10 cellular contexts compared by ENCODE assay signal in the genomic region with DNA sequence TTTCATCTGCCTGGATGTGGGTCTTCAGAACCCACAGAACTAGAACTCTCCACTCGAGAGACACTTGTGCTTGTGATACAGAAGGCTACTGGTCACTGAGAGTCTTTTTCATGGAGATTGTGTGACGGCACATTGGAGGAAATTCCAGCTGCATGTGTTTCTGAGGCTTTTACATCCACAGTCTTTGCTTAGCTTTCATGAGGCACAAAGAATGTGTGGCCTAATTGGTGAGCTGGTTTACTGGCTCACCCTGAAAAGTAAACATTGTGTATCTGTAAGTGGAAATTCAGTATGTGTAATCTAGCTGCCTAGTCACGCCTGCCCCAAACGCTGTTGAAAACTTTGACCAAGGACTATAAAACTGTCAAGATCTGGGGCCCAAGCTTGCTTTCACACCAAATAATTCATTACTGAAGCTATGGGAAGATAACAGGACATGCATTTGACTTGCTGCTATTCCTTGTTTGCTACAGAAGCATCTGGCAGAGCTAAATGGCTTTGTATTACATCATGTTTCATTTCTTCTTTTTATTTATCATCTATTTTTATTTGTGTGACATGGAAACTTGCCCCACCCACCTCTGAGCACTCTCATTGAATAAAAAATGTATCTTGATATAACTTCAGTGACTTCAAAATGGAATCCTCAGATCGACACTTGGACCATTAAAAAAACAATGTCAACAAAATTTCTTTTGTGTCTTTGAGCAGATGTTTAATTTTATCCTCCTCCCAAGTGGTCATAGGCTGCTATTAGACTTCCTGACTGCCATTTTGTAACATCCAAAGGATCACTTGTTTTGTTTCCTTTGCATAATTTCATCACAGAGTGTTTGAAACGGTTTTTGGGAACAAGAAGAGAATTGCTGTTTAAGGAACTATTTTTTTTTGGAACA.
A peak's percentile ranks its signal among the peaks of the same experiment; 100 is the strongest.
DNase-seq lines count a peak whose midpoint lies in the region; ATAC-seq, FAIRE-seq and TF ChIP-seq lines count a peak whose summit lies in the region.
"Had no signal": no experiment of that assay in that cellular context is flagged by ENCODE, and none has a peak within 500 bp of the region (broad histone marks: within the 10 kb centered on the region; RNA-seq: fewer than 3 reads in every experiment).

No MANE protein-coding gene starts in this region.

- TF ChIP-seq POLR2A in IMR-90 (IDR thresholded peaks at IDR 0.05; ENCODE audit: low read depth, low read length) (peak; percentile 70), HepG2 (IDR thresholded peaks at IDR 0.05; ENCODE audit: insufficient read depth in 1 of 2, low read depth in 2 of 2, low read length in 2 of 2) (no peak)

- peak overlapping the region; percentile 45; the same call in 1 of the 2 replicates for H3K4me2 ChIP-seq in IMR-90 (ENCODE audit: low read depth, low read length)
- 0 out of 2 replicates have a peak overlapping the region, but pooled peaks have one; percentile 3 for H3K4me2 ChIP-seq in HepG2 (ENCODE audit: low read depth, low read length)
- no peak overlapping the region for H3K4me2 ChIP-seq in OCI-LY7 (ENCODE audit: low read length)

- peak overlapping the region; percentile 97 for H3K18ac ChIP-seq in IMR-90 (ENCODE audit: low read depth, low read length)

- WGBS in IMR-90 (ENCODE audit: extremely low coverage in 2 of 2, insufficient read length in 1 of 2), 2 experiments: 0% methylated on average over 1 of the region's 6 CpGs; no CpG with 5 or more reads in 1 of the 2 experiments
- 3% methylated on average over 6 of the region's 6 CpGs for WGBS in HepG2 (ENCODE audit: low lambda C conversion rate)

- H2BK120ac ChIP-seq in IMR-90 (ENCODE audit: low read depth, low read length): peak overlapping the region; percentile 93

- H3K9ac ChIP-seq in IMR-90 (ENCODE audit: low read depth, low read length) (peak overlapping the region; percentile 43; the same call in 1 of the 2 replicates), adipocyte (ENCODE audit: low read length) (no peak overlapping the region), HepG2 (ENCODE audit: insufficient read depth, low read depth, low read length) (no peak overlapping the region)

- H3K9me1 ChIP-seq in IMR-90 (ENCODE audit: insufficient read depth, low read length): peaks cover 6% of the 10 kb centered on the region

- H3K79me1 ChIP-seq in IMR-90 (ENCODE audit: low read depth in 1 of 2, low read length in 2 of 2): no peaks in the 10 kb centered on the region

- peak overlapping the region; percentile 71 for H3K27ac ChIP-seq in IMR-90 (ENCODE audit: insufficient read depth, low read length)
- H3K27ac ChIP-seq in HepG2 (ENCODE audit: extremely low read length, insufficient read depth, low read length): no peak overlapping the region
- H3K27ac ChIP-seq in ascending aorta: peak overlapping the region in 1 of 2 donors; percentile 17
- no peak overlapping the region for H3K27ac ChIP-seq in OCI-LY7 (ENCODE audit: low read depth, low read length, poor library complexity, severe bottlenecking)

- H2BK20ac ChIP-seq in IMR-90 (ENCODE audit: low read depth, low read length): peak overlapping the region; percentile 89

- H3K36me3 ChIP-seq in IMR-90 (ENCODE audit: control insufficient read depth, insufficient read depth, low read length) (no peaks in the 10 kb centered on the region), adipocyte (ENCODE audit: control insufficient read depth, insufficient read depth, low read length, severe bottlenecking) (no peaks in the 10 kb centered on the region), HepG2 (replicated peaks in 1 of 2; ENCODE audit: control insufficient read depth in 1 of 2, insufficient read depth in 2 of 2, low read length in 2 of 2) (no peaks in the 10 kb centered on the region), H7 (replicated peaks; ENCODE audit: control insufficient read depth, insufficient read depth, low read length) (no peaks in the 10 kb centered on the region), ascending aorta (no peaks in the 10 kb centered on the region), OCI-LY7 (ENCODE audit: insufficient read depth, low read length) (no peaks in the 10 kb centered on the region)

- POLR2A ChIA-PET in IMR-90 (lab: Charles Lee; ENCODE audit: unreplicated experiment): no interaction called here
- POLR2A ChIA-PET in HepG2 (lab: Yijun Ruan, JAX): no interaction called here
- POLR2A ChIA-PET in OCI-LY7 (lab: Charles Lee): no interaction called here

- CTCF ChIA-PET in IMR-90 (lab: Yijun Ruan, JAX) (interaction anchor here (1.3 kb wide), 1 partner anchor 71 kb away, joined by 5 read pairs; no protein-coding TSS in a partner anchor), HepG2 (lab: Yijun Ruan, JAX; ENCODE audit: low intra/inter-chr PET ratio, low total read pairs) (no interaction called here), OCI-LY7 (lab: Charles Lee; ENCODE audit: unreplicated experiment) (no interaction called here)

- peak overlapping the region; percentile 83 for H3K4ac ChIP-seq in IMR-90 (ENCODE audit: low read depth, low read length)

- H3K4me1 ChIP-seq in IMR-90 (ENCODE audit: control insufficient read depth, insufficient read depth, low read length) (peaks cover 24% of the 10 kb centered on the region), adipocyte (ENCODE audit: control insufficient read depth, insufficient read depth, low read length) (peaks cover 34% of the 10 kb centered on the region), HepG2 (ENCODE audit: insufficient read depth, low read length) (peaks cover 50% of the 10 kb centered on the region), ascending aorta (peaks cover 0 to 5% of the 10 kb centered on the region in 2 donors), OCI-LY7 (ENCODE audit: insufficient read depth, low read length, poor library complexity, severe bottlenecking) (no peaks in the 10 kb centered on the region)

- no peak for FAIRE-seq in HepG2 (lab: Jason Lieb, UNC)

- peak overlapping the region; percentile 75 for H4K91ac ChIP-seq in IMR-90 (ENCODE audit: insufficient read depth, low read depth, low read length)

- intact Hi-C loops in IMR-90 (cut with micrococcal nuclease): loop anchor here (1.0 to 2.0 kb wide), 2 partner anchors 19 to 73 kb away; no protein-coding TSS in a partner anchor
- intact Hi-C loops in HepG2 (cut with micrococcal nuclease; ENCODE audit: unreplicated experiment): no loop called here
- intact Hi-C loops in ascending aorta (cut with DNase I): loop anchor here (5.0 kb wide), 1 partner anchor 66 kb away; no protein-coding TSS in a partner anchor
- intact Hi-C loops in OCI-LY7 (cut with micrococcal nuclease; ENCODE audit: unreplicated experiment): no loop called here

- in situ Hi-C loops in IMR-90 (cut with MboI; ENCODE audit: low sequenced_read_pairs): no loop called here
- in situ Hi-C loops in HepG2 (cut with HindIII; ENCODE audit: extremely low pct_ligation_motif_present, low pct_unique_long_range_greater_than_20kb): no loop called here

- dilution Hi-C loops in IMR-90 (cut with HindIII; ENCODE audit: low sequenced_read_pairs, unreplicated experiment): no loop called here

- H3K14ac ChIP-seq in IMR-90 (replicated peaks; ENCODE audit: low read depth, low read length): peak overlapping the region; percentile 73

- peak overlapping the region; percentile 33; the same call in 2 of the 3 replicates for H2BK15ac ChIP-seq in IMR-90 (ENCODE audit: low read depth, low read length)

- no peaks in the 10 kb centered on the region for H3K27me3 ChIP-seq in IMR-90 (ENCODE audit: control insufficient read depth, insufficient read depth, low read length)
- no peaks in the 10 kb centered on the region for H3K27me3 ChIP-seq in adipocyte (replicated peaks; ENCODE audit: control insufficient read depth, insufficient read depth, low read length)
- peaks cover 0 to 9% of the 10 kb centered on the region in 2 experiments; a peak in 2 of 5 replicates for H3K27me3 ChIP-seq in HepG2 (ENCODE audit: control insufficient read depth in 1 of 2, insufficient read depth in 2 of 2, low read length in 2 of 2)
- no peaks in the 10 kb centered on the region for H3K27me3 ChIP-seq in H7 (ENCODE audit: control insufficient read depth, insufficient read depth, low read length)
- no peaks in the 10 kb centered on the region for H3K27me3 ChIP-seq in ascending aorta

- no peak overlapping the region for H2AK9ac ChIP-seq in IMR-90 (replicated peaks; ENCODE audit: low read depth, low read length, poor library complexity)

- no peaks in the 10 kb centered on the region for H3K79me2 ChIP-seq in HepG2 (ENCODE audit: insufficient read depth, low read length)
- no peaks in the 10 kb centered on the region for H3K79me2 ChIP-seq in OCI-LY7 (ENCODE audit: insufficient read depth, low read depth, low read length)

- ATAC-seq in IMR-90 (ENCODE audit: low read depth): peak; percentile 85
- peak; percentile 62 for ATAC-seq in HepG2
- no peak for ATAC-seq in HG02973 (IDR thresholded peaks at IDR 0.05; ENCODE audit: unreplicated experiment)

- H3K56ac ChIP-seq in IMR-90 (ENCODE audit: extremely low read depth, insufficient read depth, low read length): peak overlapping the region; percentile 41

- H2AK5ac ChIP-seq in IMR-90 (ENCODE audit: low read depth, low read length): peak overlapping the region; percentile 16

- H3K9me2 ChIP-seq in OCI-LY7 (ENCODE audit: insufficient read depth, low read length): no peaks in the 10 kb centered on the region

- H4K20me1 ChIP-seq in IMR-90 (ENCODE audit: insufficient read depth, low read length) (no peaks in the 10 kb centered on the region), HepG2 (ENCODE audit: insufficient read depth, low read length) (no peaks in the 10 kb centered on the region), OCI-LY7 (ENCODE audit: insufficient read depth, low read length) (no peaks in the 10 kb centered on the region)

- H2AFZ ChIP-seq in IMR-90 (replicated peaks; ENCODE audit: low read length, poor library complexity): peak overlapping the region; percentile 60
- no peak overlapping the region for H2AFZ ChIP-seq in HepG2 (ENCODE audit: low read length)
- H2AFZ ChIP-seq in OCI-LY7 (ENCODE audit: low read length): no peak overlapping the region

- DNase-seq in AG08396 (ENCODE audit: low spot score): peak; percentile 64
- DNase-seq in IMR-90: peak; percentile 99
- DNase-seq in adipocyte (ENCODE audit: low read depth): peak; percentile 78
- peak; percentile 59 for DNase-seq in HepG2 (ENCODE audit: low spot score)
- no peak for DNase-seq in H7
- no peak for DNase-seq in ascending aorta (ENCODE audit: low spot score in 2 of 2)
- no peak for DNase-seq in OCI-LY7 (ENCODE audit: low spot score)
- DNase-seq: activated gamma-delta T cell, DMS79 treated with DMSO at 0.1 percent for 48 hours had no signal

- BruUV-seq in IMR-90 (replicated peaks; lab: Mats Ljungman, UMichigan) (no TSS peak), HepG2 (replicated peaks; lab: Mats Ljungman, UMichigan) (no TSS peak), OCI-LY7 (replicated peaks; lab: Mats Ljungman, UMichigan) (no TSS peak)

- peak overlapping the region; percentile 92; the same call in 1 of the 2 replicates for H4K5ac ChIP-seq in IMR-90 (ENCODE audit: low read depth, low read length)

- TF ChIP-seq RAD21 in IMR-90 (IDR thresholded peaks at IDR 0.05; ENCODE audit: low read length) (no peak; the same call in 1 of the 2 replicates), HepG2 (CRISPR knock-in tag; IDR thresholded peaks at IDR 0.05) (no peak)

- TF ChIP-seq EP300 in HepG2 (IDR thresholded peaks at IDR 0.05; ENCODE audit: low read depth in 2 of 2, low read length in 2 of 2) (no peak), HepG2 (CRISPR knock-in tag; IDR thresholded peaks at IDR 0.05; ENCODE audit: borderline replicate concordance) (no peak)

- TF ChIP-seq CTCF in IMR-90 (conservative IDR thresholded peaks at IDR 0.05; ENCODE audit: low read depth, low read length) (no peak), HepG2 (CRISPR knock-in tag; IDR thresholded peaks at IDR 0.05) (no peak), ascending aorta (IDR thresholded peaks at IDR 0.05) (no peak), OCI-LY7 (conservative IDR thresholded peaks at IDR 0.05; ENCODE audit: low read length) (no peak)

- no peak overlapping the region for H3K4me3 ChIP-seq in IMR-90 (ENCODE audit: insufficient read depth, low read depth, low read length)
- H3K4me3 ChIP-seq in adipocyte (ENCODE audit: low read length): no peak overlapping the region
- no peak overlapping the region for H3K4me3 ChIP-seq in HepG2 (replicated peaks in 1 of 3; ENCODE audit: insufficient read depth in 1 of 3, low read depth in 2 of 3, low read length in 3 of 3)
- no peak overlapping the region for H3K4me3 ChIP-seq in H7 (ENCODE audit: insufficient read depth, low read depth, low read length)
- H3K4me3 ChIP-seq in ascending aorta: no peak overlapping the region
- H3K4me3 ChIP-seq in OCI-LY7 (ENCODE audit: low read depth, low read length, poor library complexity, severe bottlenecking): no peak overlapping the region

- no peaks in the 10 kb centered on the region for H3K9me3 ChIP-seq in IMR-90 (ENCODE audit: control insufficient read depth, insufficient read depth, low read length)
- H3K9me3 ChIP-seq in adipocyte (ENCODE audit: control insufficient read depth, low read length): no peaks in the 10 kb centered on the region
- no peaks in the 10 kb centered on the region for H3K9me3 ChIP-seq in HepG2 (ENCODE audit: low read length)
- no peaks in the 10 kb centered on the region for H3K9me3 ChIP-seq in ascending aorta
- H3K9me3 ChIP-seq in OCI-LY7 (ENCODE audit: low read length): no peaks in the 10 kb centered on the region

- peak overlapping the region; percentile 95 for H2BK5ac ChIP-seq in IMR-90 (ENCODE audit: low read depth, low read length, poor library complexity, severe bottlenecking)

- H3K23ac ChIP-seq in IMR-90 (ENCODE audit: low read depth, low read length): peak overlapping the region; percentile 71

- H4K8ac ChIP-seq in IMR-90 (ENCODE audit: low read depth in 2 of 2, low read length in 2 of 2): peak overlapping the region; percentile 33 to 82

Comparison
In these comparisons a context has a peak if more than half of its experiments do, and no peak if none do; other contexts are left out.
1. DNase-seq: peak in AG08396 (single experiment), IMR-90 (single experiment), adipocyte (single experiment) and HepG2 (single experiment); none in H7 (single experiment), ascending aorta (0 of 2) and OCI-LY7 (single experiment).
2. intact Hi-C loops: an anchor here in IMR-90 (1.0 to 2.0 kb wide) and ascending aorta (5.0 kb wide); none called in HepG2 and OCI-LY7.